Comparison of ENCODE assay signal across 16 cellular contexts in the genomic region with DNA sequence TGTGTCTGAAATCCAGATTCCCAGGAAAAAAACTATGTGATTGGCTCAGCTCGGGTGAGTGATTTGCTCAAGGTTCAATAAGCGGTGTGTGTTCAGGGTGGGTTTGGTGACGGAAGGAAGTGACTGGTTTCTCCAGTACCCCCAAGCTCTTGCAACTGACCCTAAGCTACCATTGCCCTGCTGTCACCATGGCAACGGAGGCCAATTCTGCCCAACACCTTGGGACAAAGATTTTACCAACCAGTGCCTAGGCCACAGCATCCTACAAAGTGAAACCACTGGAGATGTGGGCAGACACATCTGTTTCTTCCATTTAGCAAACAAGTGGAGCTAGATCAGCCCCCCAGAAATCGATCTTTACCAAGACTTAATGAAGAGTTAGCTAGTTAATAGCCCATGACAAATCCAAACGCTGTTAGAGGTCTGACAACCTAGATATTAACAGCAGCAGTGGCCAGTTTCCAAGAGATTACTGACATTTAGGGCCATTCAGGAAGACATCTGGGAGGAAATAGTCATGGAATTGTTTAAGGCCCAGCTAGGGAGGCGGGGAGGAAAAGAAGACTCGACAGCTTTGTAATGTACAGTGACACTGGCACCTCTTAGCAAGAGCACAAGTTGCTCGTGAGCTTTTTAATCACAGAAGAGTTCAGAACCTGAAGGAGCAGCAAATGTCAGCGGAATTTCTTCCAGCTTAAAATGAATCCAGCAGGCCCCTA.
A peak's percentile ranks its signal among the peaks of the same experiment; 100 is the strongest.
DNase-seq lines count a peak whose midpoint lies in the region; ATAC-seq and TF ChIP-seq lines count a peak whose summit lies in the region.
"Had no signal": no experiment of that assay in that cellular context is flagged by ENCODE, and none has a peak within 500 bp of the region (broad histone marks: within the 10 kb centered on the region; RNA-seq: fewer than 3 reads in every experiment).

No MANE protein-coding gene starts in this region.

- H3K27ac ChIP-seq in cardiac muscle cell (peak overlapping the region; percentile 15), dorsolateral prefrontal cortex (peak overlapping the region in 30 of 59 donors; percentile 1 to 78 (median 48)), right lobe of liver (no peak overlapping the region), suprapubic skin (peak overlapping the region; percentile 27)
- H3K27ac ChIP-seq: A549, Peyer's patch had no signal

- H3K36me3 Mint-ChIP-seq in HFFc6 (ENCODE audit: low read depth): no peaks in the 10 kb centered on the region

- peaks cover 6% of the 10 kb centered on the region; the same call in 1 of the 2 replicates for H3K4me1 Mint-ChIP-seq in HFFc6 (ENCODE audit: low read depth)

- H3K4me1 ChIP-seq in cardiac muscle cell (ENCODE audit: low read depth) (peaks cover 10% of the 10 kb centered on the region), right lobe of liver (no peaks in the 10 kb centered on the region), suprapubic skin (peaks cover 14% of the 10 kb centered on the region)
- H3K4me1 ChIP-seq: A549, Caco-2, Peyer's patch had no signal

- TF ChIP-seq CTCF in cardiac muscle cell (IDR thresholded peaks at IDR 0.05; ENCODE audit: low read depth, low read length) (no peak), dorsolateral prefrontal cortex (IDR thresholded peaks at IDR 0.05 in 54 of 56, conservative IDR thresholded peaks at IDR 0.05 in 2 of 56; ENCODE audit: low read depth in 1 of 56, partially characterized antibody in 56 of 56) (no peak), right lobe of liver (IDR thresholded peaks at IDR 0.05) (no peak), suprapubic skin (IDR thresholded peaks at IDR 0.05) (no peak), HFFc6 (IDR thresholded peaks at IDR 0.05) (no peak)

- H3K27ac Mint-ChIP-seq in HFFc6: no peak overlapping the region

- no peak overlapping the region for H3K4me3 Mint-ChIP-seq in HFFc6

- H3K9me3 ChIP-seq in cardiac muscle cell (ENCODE audit: low read depth): no peaks in the 10 kb centered on the region
- H3K9me3 ChIP-seq in right lobe of liver: no peaks in the 10 kb centered on the region
- H3K9me3 ChIP-seq in suprapubic skin: no peaks in the 10 kb centered on the region
- H3K9me3 ChIP-seq: A549, Caco-2, Peyer's patch had no signal

- intact Hi-C loops in Right ventricle myocardium superior (cut with DNase I): no loop called here
- intact Hi-C loops in dorsolateral prefrontal cortex (cut with DNase I): no loop called here
- intact Hi-C loops in right lobe of liver (cut with DNase I): no loop called here

- no peak for TF ChIP-seq EP300 in suprapubic skin (IDR thresholded peaks at IDR 0.05)

- no peaks in the 10 kb centered on the region for H3K9me3 Mint-ChIP-seq in HFFc6

- H3K36me3 ChIP-seq in cardiac muscle cell (no peaks in the 10 kb centered on the region), right lobe of liver (no peaks in the 10 kb centered on the region), suprapubic skin (no peaks in the 10 kb centered on the region)
- H3K36me3 ChIP-seq: Peyer's patch had no signal

- H3K4me3 ChIP-seq in cardiac muscle cell (no peak overlapping the region), dorsolateral prefrontal cortex (no peak overlapping the region), right lobe of liver (no peak overlapping the region), suprapubic skin (no peak overlapping the region)
- H3K4me3 ChIP-seq: A549, Peyer's patch had no signal

- DNase-seq in cardiac muscle cell (ENCODE audit: low read depth in 1 of 2, low spot score in 1 of 2): peak in 1 of 2 donors; percentile 18
- no peak for DNase-seq in Right ventricle myocardium superior
- DNase-seq in dorsolateral prefrontal cortex: no peak
- no peak for DNase-seq in right lobe of liver
- DNase-seq in suprapubic skin (ENCODE audit: low spot score in 2 of 2): no peak
- no peak for DNase-seq in NCI-H1694 (lab: John Stamatoyannopoulos, UW)
- no peak for DNase-seq in HFFc6
- DNase-seq: Caco-2, NCI-H1436 treated with DMSO at 0.1 percent for 48 hours, NCI-H2081 treated with DMSO at 0.1 percent for 48 hours, NCI-H226, NCI-H774, Peyer's patch, SHP77 treated with DMSO at 0.1 percent for 48 hours had no signal

- no peak for ATAC-seq in Right ventricle myocardium superior (ENCODE audit: poor library complexity)
- ATAC-seq in right lobe of liver: peak in 3 of 4 donors; percentile 28 to 67 (median 49)
- ATAC-seq: A549, HCT116 had no signal

- no peak for TF ChIP-seq POLR2A in right lobe of liver (IDR thresholded peaks at IDR 0.05)
- no peak for TF ChIP-seq POLR2A in suprapubic skin (IDR thresholded peaks at IDR 0.05)

- H3K27me3 ChIP-seq in cardiac muscle cell (no peaks in the 10 kb centered on the region), dorsolateral prefrontal cortex (no peaks in the 10 kb centered on the region), right lobe of liver (no peaks in the 10 kb centered on the region), suprapubic skin (no peaks in the 10 kb centered on the region)
- H3K27me3 ChIP-seq: Peyer's patch had no signal

- peaks cover 2% of the 10 kb centered on the region for H3K27me3 Mint-ChIP-seq in HFFc6 (ENCODE audit: insufficient read depth)

- WGBS in right lobe of liver (ENCODE audit: insufficient coverage, low coverage, low lambda C conversion rate, missing lambda C conversion rate): 70% methylated on average over 10 of the region's 10 CpGs
- WGBS in suprapubic skin: 73% methylated on average over 10 of the region's 10 CpGs

Comparison
In these comparisons a context has a peak if more than half of its experiments do, and no peak if none do; other contexts are left out.
1. H3K27ac ChIP-seq: peak in cardiac muscle cell (single experiment), dorsolateral prefrontal cortex (30 of 59) and suprapubic skin (single experiment); none in right lobe of liver (0 of 3).